In genomic region chr18:2655954-2656236, GRCh38 we compare ENCODE assay signal across 1 cellular context.
TF ChIP-seq lines count a peak whose summit lies in the region.

No MANE protein-coding gene starts in this region.

TF ChIP-seq in H1, 55 proteins besides CTCF, POLR2A, EP300 and RAD21 (continued from another document):
- 0 out of 2 replicates have a peak, but pooled peaks have one; percentile 4 for TF ChIP-seq TBP (IDR thresholded peaks at IDR 0.05; ENCODE audit: low read depth, low read length)
- TF ChIP-seq CREB1 (IDR thresholded peaks at IDR 0.05) = no peak
- no peak for TF ChIP-seq CTBP2 (IDR thresholded peaks at IDR 0.05; ENCODE audit: borderline replicate concordance, insufficient read depth, insufficient read length, low read length)
- TF ChIP-seq CHD1 (IDR thresholded peaks at IDR 0.05; ENCODE audit: low read depth, low read length) = no peak
- no peak for TF ChIP-seq ZNF274 (IDR thresholded peaks at IDR 0.05; ENCODE audit: borderline replicate concordance, extremely low read depth, low read length)
- TF ChIP-seq SIN3A (conservative IDR thresholded peaks at IDR 0.05 in 1 of 2, IDR thresholded peaks at IDR 0.05 in 1 of 2; ENCODE audit: low read depth in 1 of 2, low read length in 2 of 2) = no peak
- no peak for TF ChIP-seq KDM4A (IDR thresholded peaks at IDR 0.05; ENCODE audit: low read depth, low read length, severe bottlenecking)
- TF ChIP-seq YY1 (IDR thresholded peaks at IDR 0.05; ENCODE audit: low read depth, low read length) = 0 out of 2 replicates have a peak, but pooled peaks have one; percentile 54
